2 cellular contexts compared by ENCODE assay signal in the genomic region with DNA sequence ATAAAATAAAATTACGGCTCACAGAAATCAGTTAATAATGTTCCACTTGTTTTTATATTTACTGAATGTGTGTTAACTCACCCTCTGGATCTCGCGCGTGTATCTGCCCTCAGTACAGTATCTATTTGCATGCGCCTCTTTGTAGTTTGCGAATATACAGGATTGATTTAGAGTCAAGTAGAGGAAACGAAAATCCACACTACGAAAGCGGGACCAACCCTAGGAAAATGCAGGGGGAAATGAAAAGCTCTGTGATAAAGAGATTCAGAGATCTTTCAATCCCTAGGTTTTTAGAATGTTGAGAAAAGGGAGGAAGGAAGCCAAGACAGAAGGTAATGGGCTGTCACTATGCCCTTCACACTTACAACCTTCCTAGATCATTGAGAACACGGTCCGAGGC.
TF ChIP-seq lines count a peak whose summit lies in the region.

No MANE protein-coding gene starts in this region.

TF ChIP-seq in SK-N-SH, 30 proteins besides CTCF, POLR2A, EP300 and RAD21:
- TF ChIP-seq MEF2A (IDR thresholded peaks at IDR 0.05; ENCODE audit: borderline replicate concordance, low read depth): no peak
TF ChIP-seq in SK-N-SH: peak in this region for 0.

TF ChIP-seq in SK-N-SH treated with all-trans-retinoic acid at 6 μM for 48 hours, 23 proteins besides CTCF, POLR2A, EP300 and RAD21 (continued from another document):
- TF ChIP-seq ZFP3 (CRISPR knock-in tag; IDR thresholded peaks at IDR 0.05) (no peak), ESRRG (CRISPR knock-in tag; IDR thresholded peaks at IDR 0.05) (no peak), ZC3H10 (CRISPR knock-in tag; IDR thresholded peaks at IDR 0.05) (no peak), ZNF565 (CRISPR knock-in tag; conservative IDR thresholded peaks at IDR 0.05; ENCODE audit: low read depth) (no peak), ZFP30 (CRISPR knock-in tag; IDR thresholded peaks at IDR 0.05) (no peak), ARNTL (CRISPR knock-in tag; IDR thresholded peaks at IDR 0.05; ENCODE audit: borderline replicate concordance, low read depth) (no peak), BACH2 (CRISPR knock-in tag; IDR thresholded peaks at IDR 0.05; ENCODE audit: borderline replicate concordance) (no peak), PPARA (CRISPR knock-in tag; IDR thresholded peaks at IDR 0.05; ENCODE audit: borderline replicate concordance) (no peak)
- TF ChIP-seq, protein P1, sequence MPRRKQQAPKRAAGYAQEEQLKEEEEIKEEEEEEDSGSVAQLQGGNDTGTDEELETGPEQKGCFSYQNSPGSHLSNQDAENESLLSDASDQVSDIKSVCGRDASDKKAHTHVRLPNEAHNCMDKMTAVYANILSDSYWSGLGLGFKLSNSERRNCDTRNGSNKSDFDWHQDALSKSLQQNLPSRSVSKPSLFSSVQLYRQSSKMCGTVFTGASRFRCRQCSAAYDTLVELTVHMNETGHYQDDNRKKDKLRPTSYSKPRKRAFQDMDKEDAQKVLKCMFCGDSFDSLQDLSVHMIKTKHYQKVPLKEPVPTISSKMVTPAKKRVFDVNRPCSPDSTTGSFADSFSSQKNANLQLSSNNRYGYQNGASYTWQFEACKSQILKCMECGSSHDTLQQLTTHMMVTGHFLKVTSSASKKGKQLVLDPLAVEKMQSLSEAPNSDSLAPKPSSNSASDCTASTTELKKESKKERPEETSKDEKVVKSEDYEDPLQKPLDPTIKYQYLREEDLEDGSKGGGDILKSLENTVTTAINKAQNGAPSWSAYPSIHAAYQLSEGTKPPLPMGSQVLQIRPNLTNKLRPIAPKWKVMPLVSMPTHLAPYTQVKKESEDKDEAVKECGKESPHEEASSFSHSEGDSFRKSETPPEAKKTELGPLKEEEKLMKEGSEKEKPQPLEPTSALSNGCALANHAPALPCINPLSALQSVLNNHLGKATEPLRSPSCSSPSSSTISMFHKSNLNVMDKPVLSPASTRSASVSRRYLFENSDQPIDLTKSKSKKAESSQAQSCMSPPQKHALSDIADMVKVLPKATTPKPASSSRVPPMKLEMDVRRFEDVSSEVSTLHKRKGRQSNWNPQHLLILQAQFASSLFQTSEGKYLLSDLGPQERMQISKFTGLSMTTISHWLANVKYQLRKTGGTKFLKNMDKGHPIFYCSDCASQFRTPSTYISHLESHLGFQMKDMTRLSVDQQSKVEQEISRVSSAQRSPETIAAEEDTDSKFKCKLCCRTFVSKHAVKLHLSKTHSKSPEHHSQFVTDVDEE (CRISPR knock-in tag; IDR thresholded peaks at IDR 0.05): no peak
